ENCODE assay signal across 13 cellular contexts in the genomic region with DNA sequence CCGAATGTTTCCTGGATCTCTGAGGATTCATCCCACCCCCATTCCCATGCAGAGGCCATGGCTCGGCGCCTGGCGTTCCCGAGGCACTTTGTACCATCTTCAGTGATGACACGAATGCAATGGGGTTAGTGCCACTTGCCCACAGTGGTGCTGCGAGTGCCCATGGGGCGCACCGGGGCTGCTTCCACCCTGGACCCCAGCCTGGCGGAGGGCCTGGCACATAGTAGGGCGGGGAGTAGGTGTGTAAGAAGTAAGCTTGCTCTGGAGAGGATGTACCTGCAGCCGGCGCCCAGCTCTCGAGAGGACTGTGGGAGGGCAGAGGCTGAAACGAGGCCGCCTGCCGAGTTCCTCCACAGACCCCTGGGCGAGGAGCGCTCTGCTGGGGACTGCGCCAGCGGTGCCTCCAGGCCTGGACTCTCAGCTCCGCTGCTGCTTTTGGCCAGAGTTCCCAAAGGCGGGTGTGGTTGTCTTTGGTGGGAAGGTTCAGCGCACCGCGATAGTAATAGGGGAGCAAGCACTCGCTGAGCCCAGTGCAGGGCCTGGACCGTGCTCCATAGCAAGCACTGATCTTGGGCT. TPM values are rescaled to one million over a fixed set of nuclear protein-coding genes. Genes with fewer than 3 reads are reported as not detected.
A peak's percentile ranks its signal among the peaks of the same experiment; 100 is the strongest.
DNase-seq lines count a peak whose midpoint lies in the region; ATAC-seq and TF ChIP-seq lines count a peak whose summit lies in the region.
"Had no signal": no experiment of that assay in that cellular context is flagged by ENCODE, and none has a peak within 500 bp of the region (broad histone marks: within the 10 kb centered on the region; RNA-seq: fewer than 3 reads in every experiment).

No MANE protein-coding gene starts in this region.

- intact Hi-C loops in CD4-positive, alpha-beta T cell (cut with DNase I, micrococcal nuclease): no loop called here
- intact Hi-C loops in breast epithelium (cut with DNase I; ENCODE audit: low total_unique reads): no loop called here
- intact Hi-C loops in colonic mucosa (cut with DNase I): loop anchor here (10.0 kb wide), 1 partner anchor 218 kb away; the partner anchor contains the start of gene KRTDAP

- DNase-seq in CD4-positive, alpha-beta T cell: no peak
- DNase-seq in T-helper 17 cell: no peak
- DNase-seq in neural crest cell (ENCODE audit: low read depth, low spot score): no peak
- DNase-seq in breast epithelium (ENCODE audit: low spot score in 2 of 2): no peak
- no peak for DNase-seq in colonic mucosa
- DNase-seq: DMS153, EL, H9, Kasumi-1, NCI-H187 treated with DMSO at 0.1 percent for 48 hours, NCI-H446 treated with DMSO at 0.1 percent for 48 hours, NCI-H748 treated with DMSO at 0.1 percent for 48 hours had no signal

- H3K4me1 Mint-ChIP-seq in CD4-positive, alpha-beta T cell (ENCODE audit: low read depth): peaks cover 14% of the 10 kb centered on the region
- H3K4me1 Mint-ChIP-seq in T-helper 17 cell (peaks cover 24% of the 10 kb centered on the region), neural crest cell (no peaks in the 10 kb centered on the region)

- peak overlapping the region; percentile 7 for H3K4me3 Mint-ChIP-seq in CD4-positive, alpha-beta T cell
- H3K4me3 Mint-ChIP-seq in T-helper 17 cell: no peak overlapping the region
- peak overlapping the region; percentile 12 for H3K4me3 Mint-ChIP-seq in neural crest cell
- H3K4me3 Mint-ChIP-seq: H9 had no signal

- peaks cover 66% of the 10 kb centered on the region for H3K36me3 Mint-ChIP-seq in CD4-positive, alpha-beta T cell (ENCODE audit: low read depth)
- H3K36me3 Mint-ChIP-seq in T-helper 17 cell (ENCODE audit: low read depth) (peaks cover 5% of the 10 kb centered on the region), neural crest cell (ENCODE audit: low read depth) (peaks cover 15% of the 10 kb centered on the region)

- ATAC-seq in CD4-positive, alpha-beta T cell (ENCODE audit: poor library complexity): no peak
- no peak for ATAC-seq in T-helper 17 cell

- TF ChIP-seq POLR2A in breast epithelium (IDR thresholded peaks at IDR 0.05): no peak

- H3K27ac Mint-ChIP-seq in CD4-positive, alpha-beta T cell: peak overlapping the region; percentile 20
- H3K27ac Mint-ChIP-seq in T-helper 17 cell (peak overlapping the region; percentile 67), neural crest cell (ENCODE audit: unreplicated experiment) (no peak overlapping the region)

- H3K36me3 ChIP-seq in breast epithelium (peaks cover 5% of the 10 kb centered on the region), colonic mucosa (peaks cover 9% of the 10 kb centered on the region)

- no peak overlapping the region for H3K9ac ChIP-seq in colonic mucosa (ENCODE audit: low read depth in 2 of 2, low read length in 2 of 2)

- H3K9me3 ChIP-seq in CD4-positive, alpha-beta T cell (ENCODE audit: control insufficient read depth, low read length): no peaks in the 10 kb centered on the region
- H3K9me3 ChIP-seq in T-helper 17 cell (ENCODE audit: control insufficient read depth, low read length, poor library complexity, severe bottlenecking) (no peaks in the 10 kb centered on the region), breast epithelium (no peaks in the 10 kb centered on the region), colonic mucosa (no peaks in the 10 kb centered on the region)

- CTCF ChIA-PET in CD4-positive, alpha-beta T cell (lab: Charles Lee): no interaction called here

- no peak overlapping the region for H3K27ac ChIP-seq in CD4-positive, alpha-beta T cell (ENCODE audit: low read depth, low read length)
- H3K27ac ChIP-seq in breast epithelium (no peak overlapping the region), colonic mucosa (no peak overlapping the region)
- H3K27ac ChIP-seq: SK-N-MC had no signal

- TF ChIP-seq CTCF in CD4-positive, alpha-beta T cell (IDR thresholded peaks at IDR 0.05): no peak
- TF ChIP-seq CTCF in neural crest cell (conservative IDR thresholded peaks at IDR 0.05) (no peak), breast epithelium (IDR thresholded peaks at IDR 0.05) (no peak), colonic mucosa (IDR thresholded peaks at IDR 0.05) (no peak)

- POLR2A ChIA-PET in CD4-positive, alpha-beta T cell (lab: Charles Lee): interaction anchor here (0.6 kb wide), 1 partner anchor 27 kb away, joined by 3 read pairs; no protein-coding TSS in a partner anchor

- H3K27me3 ChIP-seq in CD4-positive, alpha-beta T cell (ENCODE audit: control insufficient read depth, insufficient read depth, low read length): no peaks in the 10 kb centered on the region
- no peaks in the 10 kb centered on the region for H3K27me3 ChIP-seq in breast epithelium
- H3K27me3 ChIP-seq in colonic mucosa: no peaks in the 10 kb centered on the region

- no peaks in the 10 kb centered on the region for H3K4me1 ChIP-seq in breast epithelium
- no peaks in the 10 kb centered on the region for H3K4me1 ChIP-seq in colonic mucosa

- H3K27me3 Mint-ChIP-seq in CD4-positive, alpha-beta T cell: peaks cover 5% of the 10 kb centered on the region
- H3K27me3 Mint-ChIP-seq in T-helper 17 cell (peaks cover 5% of the 10 kb centered on the region), neural crest cell (ENCODE audit: low read depth) (peaks cover 5% of the 10 kb centered on the region)

- no peak overlapping the region for H3K4me3 ChIP-seq in breast epithelium
- no peak overlapping the region for H3K4me3 ChIP-seq in colonic mucosa
- H3K4me3 ChIP-seq: SK-N-MC had no signal

- H3K9me3 Mint-ChIP-seq in CD4-positive, alpha-beta T cell: no peaks in the 10 kb centered on the region
- H3K9me3 Mint-ChIP-seq in neural crest cell: no peaks in the 10 kb centered on the region
- H3K9me3 Mint-ChIP-seq: H9 had no signal

RNA-seq across cellular contexts. Expression of gene HAMP, which starts 5.5 kb away (rescaled TPM):
- total RNA-seq in CD4-positive, alpha-beta T cell: 1 to 10 TPM; 1.5 to 1.6 TPM
- total RNA-seq in T-helper 17 cell: 1 to 10 TPM in 1 of 2 donors, under 1 TPM in 1; 0.55 to 2.8 TPM
- total RNA-seq in neural crest cell: 0.47 and 0.57 TPM in 2 replicates
- 1 to 10 TPM in 1 of 3 donors, not detected in 2; 1.5 TPM for total RNA-seq in breast epithelium
- not detected for total RNA-seq in colonic mucosa

RNA-seq across cellular contexts. Expression of gene USF2, which starts 8.0 kb away (rescaled TPM):
- 100 to 1,000 TPM; 335 to 344 TPM for total RNA-seq in CD4-positive, alpha-beta T cell
- 100 to 1,000 TPM; 204 to 299 TPM for total RNA-seq in T-helper 17 cell
- total RNA-seq in neural crest cell: 107 and 111 TPM in 2 replicates
- total RNA-seq in breast epithelium: 100 to 1,000 TPM in 1 of 3 donors, 10 to 100 TPM in 2; 72.7 to 117 (median 77.3) TPM
- total RNA-seq in colonic mucosa: 100 to 1,000 TPM in 1 of 2 donors, 10 to 100 TPM in 1; 86.5 to 108 TPM

RNA-seq across cellular contexts. Expression of gene MAG, which starts 15.2 kb away (rescaled TPM):
- not detected for total RNA-seq in CD4-positive, alpha-beta T cell
- total RNA-seq in T-helper 17 cell (not detected), neural crest cell (not detected in 2 replicates), breast epithelium (1 to 10 TPM in 1 of 3 donors, not detected in 2; 4.2 TPM), colonic mucosa (not detected)
- total RNA-seq: H9 had no signal

RNA-seq across cellular contexts. Expression of gene LSR, which starts 28.0 kb away (rescaled TPM):
- total RNA-seq in CD4-positive, alpha-beta T cell: 10 to 100 TPM; 45.0 to 47.9 TPM
- total RNA-seq in T-helper 17 cell: 10 to 100 TPM; 42.6 to 44.5 TPM
- total RNA-seq in neural crest cell: 3.5 and 4.0 TPM in 2 replicates
- total RNA-seq in breast epithelium: 10 to 100 TPM in 2 of 3 donors, 1 to 10 TPM in 1; 3.7 to 37.5 (median 35.1) TPM
- total RNA-seq in colonic mucosa: 100 to 1,000 TPM; 252 TPM

RNA-seq across cellular contexts. Expression of gene FAM187B, which starts 48.3 kb away (rescaled TPM):
- total RNA-seq in CD4-positive, alpha-beta T cell: not detected
- not detected for total RNA-seq in T-helper 17 cell
- not detected in 2 replicates for total RNA-seq in neural crest cell
- total RNA-seq in breast epithelium: under 1 TPM in 1 of 3 donors, not detected in 2; 0.44 TPM
- not detected for total RNA-seq in colonic mucosa
- total RNA-seq: H9 had no signal
